20 cellular contexts compared by ENCODE assay signal in genomic region chr12:69055280-69055679, GRCh38.
"Had no signal": no experiment of that assay in that cellular context is flagged by ENCODE, and none has a peak within 500 bp of the region (broad histone marks: within the 10 kb centered on the region; RNA-seq: fewer than 3 reads in every experiment).

No MANE protein-coding gene starts in this region.

- H3K9me3 ChIP-seq: thoracic aorta had no signal

- H3K4me3 ChIP-seq: coronary artery, dorsolateral prefrontal cortex, smooth muscle cell, thoracic aorta had no signal

- H3K27ac ChIP-seq: dorsolateral prefrontal cortex, foreskin keratinocyte, thoracic aorta had no signal

- H3K9me3 Mint-ChIP-seq: naive B cell; stimulated activated naive B cell treated with anti-CD40 and anti-IgM and Interleukin-4, amounts not matched to agents 10 μg/mL and 1 μg/mL and 100 μg/mL, for 72 hours; type B pancreatic cell had no signal

- H3K4me3 Mint-ChIP-seq: naive B cell; nephron progenitor cell; stimulated activated naive B cell treated with anti-CD40 and anti-IgM and Interleukin-4, amounts not matched to agents 10 μg/mL and 1 μg/mL and 100 μg/mL, for 72 hours; stimulated activated naive CD8-positive, alpha-beta T cell treated with anti-CD3 and anti-CD28 coated beads, Interleukin-15, amount 100 ng/mL, for 72 hours; type B pancreatic cell had no signal

- H3K27me3 Mint-ChIP-seq: type B pancreatic cell had no signal

- H3K27me3 ChIP-seq: dorsolateral prefrontal cortex, foreskin keratinocyte had no signal

- H3K36me3 Mint-ChIP-seq: naive B cell; stimulated activated naive B cell treated with anti-CD40 and anti-IgM and Interleukin-4, amounts not matched to agents 10 μg/mL and 1 μg/mL and 100 μg/mL, for 72 hours; type B pancreatic cell had no signal

- H3K36me3 ChIP-seq: thoracic aorta had no signal

- FAIRE-seq: endometrium, kidney, urothelium cell line had no signal

- H3K4me1 Mint-ChIP-seq: naive B cell had no signal

- ATAC-seq: esophagus mucosa; foreskin keratinocyte; stimulated activated naive B cell treated with anti-CD40 and anti-IgM and Interleukin-4, amounts not matched to agents 10 μg/mL and 1 μg/mL and 100 μg/mL, for 72 hours; stimulated activated naive CD8-positive, alpha-beta T cell treated with anti-CD3 and anti-CD28 coated beads, Interleukin-15, amount 100 ng/mL, for 72 hours had no signal

- H3K4me2 ChIP-seq: smooth muscle cell had no signal

- H3K27ac Mint-ChIP-seq: naive B cell; stimulated activated naive B cell treated with anti-CD40 and anti-IgM and Interleukin-4, amounts not matched to agents 10 μg/mL and 1 μg/mL and 100 μg/mL, for 72 hours; stimulated activated naive CD8-positive, alpha-beta T cell treated with anti-CD3 and anti-CD28 coated beads, Interleukin-15, amount 100 ng/mL, for 72 hours; type B pancreatic cell had no signal

- DNase-seq: central memory CD4-positive, alpha-beta T cell; dorsolateral prefrontal cortex; effector CD8-positive, alpha-beta T cell; foreskin keratinocyte; kidney; left cardiac atrium; left ventricle myocardium superior; mesendoderm; naive B cell; nephron progenitor cell; stimulated activated CD4-positive, alpha-beta T cell treated with anti-CD3 and anti-CD28 coated beads, Interleukin-4, amount 100 ng/mL, for 1 hour; stimulated activated naive B cell treated with anti-CD40 and anti-IgM and Interleukin-4, amounts not matched to agents 10 μg/mL and 1 μg/mL and 100 μg/mL, for 72 hours; stimulated activated naive CD8-positive, alpha-beta T cell treated with anti-CD3 and anti-CD28 coated beads, Interleukin-15, amount 100 ng/mL, for 72 hours had no signal
